27 cellular contexts compared by ENCODE assay signal in the genomic region with DNA sequence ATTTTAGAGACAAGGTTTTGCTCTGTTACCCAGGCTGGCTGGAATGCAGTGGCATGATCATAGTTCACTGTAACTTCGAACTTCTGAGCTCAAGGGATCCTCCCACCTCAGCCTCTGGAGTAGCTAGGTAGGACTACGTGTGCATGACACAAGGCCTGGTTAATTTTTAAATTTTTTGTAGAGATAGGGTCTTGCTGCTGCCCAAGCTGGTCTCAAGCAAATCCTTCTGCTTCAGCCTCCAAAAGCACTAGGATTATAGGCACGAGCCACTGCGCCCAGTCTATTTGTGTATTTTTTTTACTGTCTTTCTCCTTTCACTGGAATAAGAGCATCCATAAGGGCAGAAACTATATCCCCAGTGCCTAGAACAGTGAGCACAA.
"Had no signal": no experiment of that assay in that cellular context is flagged by ENCODE, and none has a peak within 500 bp of the region (broad histone marks: within the 10 kb centered on the region; RNA-seq: fewer than 3 reads in every experiment).

No MANE protein-coding gene starts in this region.

- ATAC-seq: activated CD8-positive, alpha-beta memory T cell treated with anti-CD3 and anti-CD28 coated beads, Interleukin-2, amount 10 ng/mL, durations not matched to agents 7 days and 5 days; activated naive CD4-positive, alpha-beta T cell treated with anti-CD3 and anti-CD28 coated beads, Interleukin-2, amount 50 U/mL, for 72 hours; activated naive CD8-positive, alpha-beta T cell treated with anti-CD3 and anti-CD28 coated beads, Interleukin-2, amount 50 U/mL, for 24 hours; body of pancreas; T-helper 17 cell; WTC11 had no signal

- H3K9me3 ChIP-seq: ascending aorta, body of pancreas had no signal

- H3K4me1 ChIP-seq: ascending aorta had no signal

- H3K27me3 ChIP-seq: ascending aorta, body of pancreas had no signal

- H3K4me1 Mint-ChIP-seq: activated CD4-positive, alpha-beta T cell treated with anti-CD3 and anti-CD28 coated beads, Interleukin-2, amount 10 ng/mL, durations not matched to agents 24 days and 14 days; activated CD8-positive, alpha-beta memory T cell treated with anti-CD3 and anti-CD28 coated beads, Interleukin-2, amount 10 ng/mL, durations not matched to agents 7 days and 5 days; activated naive CD8-positive, alpha-beta T cell treated with anti-CD3 and anti-CD28 coated beads, Interleukin-2, amount 50 U/mL, for 24 hours had no signal

- H3K27me3 Mint-ChIP-seq: activated CD4-positive, alpha-beta T cell treated with anti-CD3 and anti-CD28 coated beads, Interleukin-2, amount 10 ng/mL, durations not matched to agents 24 days and 14 days; activated CD8-positive, alpha-beta memory T cell treated with anti-CD3 and anti-CD28 coated beads, Interleukin-2, amount 10 ng/mL, durations not matched to agents 7 days and 5 days; activated naive CD8-positive, alpha-beta T cell treated with anti-CD3 and anti-CD28 coated beads, Interleukin-2, amount 50 U/mL, for 24 hours; activated T-cell treated with anti-CD3 and anti-CD28 coated beads, Interleukin-2, amount 50 U/mL, for 24 hours; T-helper 17 cell had no signal

- H3K4me3 Mint-ChIP-seq: activated CD4-positive, alpha-beta T cell treated with anti-CD3 and anti-CD28 coated beads, Interleukin-2, amount 10 ng/mL, durations not matched to agents 24 days and 14 days; activated CD8-positive, alpha-beta memory T cell treated with anti-CD3 and anti-CD28 coated beads, Interleukin-2, amount 10 ng/mL, durations not matched to agents 7 days and 5 days; activated naive CD8-positive, alpha-beta T cell treated with anti-CD3 and anti-CD28 coated beads, Interleukin-2, amount 50 U/mL, for 24 hours; activated T-cell treated with anti-CD3 and anti-CD28 coated beads, Interleukin-2, amount 50 U/mL, for 24 hours; activated T-helper 1 cell treated with anti-CD3 and anti-CD28 coated beads, Interleukin-12 subunit alpha, Interleukin-12 subunit beta, Interleukin-2, Interleukin-4 antibody, amounts not matched to agents 30 ng/mL and 10 ng/mL and 1 ng/mL, durations not matched to agents 14 hours and 24 hours and 36 hours; T-helper 17 cell; WTC11 had no signal

- H3K4me3 ChIP-seq: ascending aorta, body of pancreas had no signal

- H3K27ac ChIP-seq: ascending aorta, body of pancreas had no signal

- H3K27ac Mint-ChIP-seq: activated CD4-positive, alpha-beta T cell treated with anti-CD3 and anti-CD28 coated beads, Interleukin-2, amount 10 ng/mL, durations not matched to agents 24 days and 14 days; activated CD8-positive, alpha-beta memory T cell treated with anti-CD3 and anti-CD28 coated beads, Interleukin-2, amount 10 ng/mL, durations not matched to agents 7 days and 5 days; activated naive CD4-positive, alpha-beta T cell treated with anti-CD3 and anti-CD28 coated beads, Interleukin-2, amount 50 U/mL, for 72 hours; activated naive CD8-positive, alpha-beta T cell treated with anti-CD3 and anti-CD28 coated beads, Interleukin-2, amount 50 U/mL, for 24 hours; activated T-cell treated with anti-CD3 and anti-CD28 coated beads, Interleukin-2, amount 50 U/mL, for 24 hours; activated T-helper 1 cell treated with anti-CD3 and anti-CD28 coated beads, Interleukin-12 subunit alpha, Interleukin-12 subunit beta, Interleukin-2, Interleukin-4 antibody, amounts not matched to agents 30 ng/mL and 10 ng/mL and 1 ng/mL, durations not matched to agents 14 hours and 24 hours and 36 hours; T-helper 17 cell had no signal

- H3K9me3 Mint-ChIP-seq: activated CD4-positive, alpha-beta T cell treated with anti-CD3 and anti-CD28 coated beads, Interleukin-2, amount 10 ng/mL, durations not matched to agents 24 days and 14 days; activated naive CD4-positive, alpha-beta T cell treated with anti-CD3 and anti-CD28 coated beads, Interleukin-2, amount 50 U/mL, for 72 hours; activated naive CD8-positive, alpha-beta T cell treated with anti-CD3 and anti-CD28 coated beads, Interleukin-2, amount 50 U/mL, for 24 hours; activated T-cell treated with anti-CD3 and anti-CD28 coated beads, Interleukin-2, amount 50 U/mL, for 24 hours; activated T-helper 1 cell treated with anti-CD3 and anti-CD28 coated beads, Interleukin-12 subunit alpha, Interleukin-12 subunit beta, Interleukin-2, Interleukin-4 antibody, amounts not matched to agents 30 ng/mL and 10 ng/mL and 1 ng/mL, durations not matched to agents 14 hours and 24 hours and 36 hours; WTC11 had no signal

- H3K36me3 ChIP-seq: ascending aorta had no signal

- FAIRE-seq: bronchial epithelial cell had no signal

- DNase-seq: activated CD4-positive, alpha-beta T cell treated with anti-CD3 and anti-CD28 coated beads, Interleukin-2, amount 10 ng/mL, durations not matched to agents 24 days and 14 days; activated CD4-positive, alpha-beta T cell treated with anti-CD3 and anti-CD28 coated beads, Interleukin-2, amount 50 U/mL, for 48 hours; activated CD4-positive, CD25-positive, alpha-beta regulatory T cell treated with anti-CD3 and anti-CD28 coated beads, Interleukin-2, amount 50 U/mL, for 72 hours; activated CD8-positive, alpha-beta memory T cell treated with anti-CD3 and anti-CD28 coated beads, Interleukin-2, amount 10 ng/mL, durations not matched to agents 7 days and 5 days; activated effector memory CD4-positive, alpha-beta T cell treated with anti-CD3 and anti-CD28 coated beads, Interleukin-2, amount 50 U/mL, for 16 hours; activated naive CD4-positive, alpha-beta T cell treated with Interleukin-2 at 50 U/mL for 16 hours; activated naive CD8-positive, alpha-beta T cell treated with anti-CD3 and anti-CD28 coated beads, Interleukin-2, amount 50 U/mL, for 24 hours; activated T-cell treated with anti-CD3 and anti-CD28 coated beads, Interleukin-2, amount 50 U/mL, for 24 hours; amniotic stem cell; body of pancreas; KG1; NCI-H1048; NCI-H1417; NCI-H1930; NCI-H2171 treated with DMSO at 0.1 percent for 48 hours; NCI-H345; NCI-H510A; NCI-H526 treated with DMSO at 0.1 percent for 48 hours; NCI-H82; SIG-M5; T-helper 17 cell; T-helper 9 cell had no signal
